11 cellular contexts compared by ENCODE assay signal in the genomic region with DNA sequence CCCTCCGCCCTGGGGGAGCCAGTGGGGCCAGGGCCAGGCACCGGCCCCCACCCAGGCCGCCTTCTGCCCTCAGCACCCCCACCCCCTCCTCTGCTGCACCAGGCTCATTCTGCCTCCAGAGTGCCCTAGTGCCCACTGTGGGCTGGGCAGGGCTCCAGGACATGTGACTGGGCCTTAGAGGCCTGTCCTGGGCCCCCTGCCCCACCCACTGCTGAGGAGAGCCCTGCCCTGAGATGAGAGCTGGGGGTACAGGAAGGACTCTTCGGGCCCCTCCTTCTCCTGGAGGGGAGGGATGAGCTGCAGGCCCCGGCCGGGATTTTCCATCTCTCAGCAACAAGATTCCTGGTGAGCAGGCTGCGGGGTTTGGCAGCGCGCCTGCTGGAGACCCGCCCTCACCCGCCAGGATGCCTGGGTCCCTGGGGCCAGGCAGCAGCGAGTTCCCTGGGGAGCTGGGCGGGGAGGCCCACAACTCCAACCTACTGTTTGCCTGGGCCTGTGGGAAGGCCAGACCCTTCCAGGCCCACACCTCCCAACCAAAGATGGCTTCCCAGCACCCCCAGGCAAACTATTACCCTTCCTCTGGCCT. TPM values are rescaled to one million over a fixed set of nuclear protein-coding genes. Genes with fewer than 3 reads are reported as not detected.
A peak's percentile ranks its signal among the peaks of the same experiment; 100 is the strongest.
DNase-seq lines count a peak whose midpoint lies in the region; ATAC-seq and TF ChIP-seq lines count a peak whose summit lies in the region.
"Had no signal": no experiment of that assay in that cellular context is flagged by ENCODE, and none has a peak within 500 bp of the region (broad histone marks: within the 10 kb centered on the region; RNA-seq: fewer than 3 reads in every experiment).

No MANE protein-coding gene starts in this region.

- peak overlapping the region; percentile 38 for H3K9ac ChIP-seq in adipocyte (ENCODE audit: low read length)

- H3K9me3 ChIP-seq in adipocyte (ENCODE audit: control insufficient read depth, low read length) (no peaks in the 10 kb centered on the region), testis (no peaks in the 10 kb centered on the region)

- DNase-seq in DMS 273 (lab: John Stamatoyannopoulos, UW; ENCODE audit: unreplicated experiment) = peak; percentile 31
- no peak for DNase-seq in DMS 273 treated with DMSO at 0.1 percent for 48 hours (lab: John Stamatoyannopoulos, UW)
- peak; percentile 77 for DNase-seq in adipocyte (ENCODE audit: low read depth)
- DNase-seq in kidney tubule cell (ENCODE audit: low spot score) = peak; percentile 68
- DNase-seq in testis = no peak
- DNase-seq: activated T-cell treated with anti-CD3 and anti-CD28 coated beads, Interleukin-2, amount 50 U/mL, for 4 hours had no signal

- H3K27ac ChIP-seq in testis = peak overlapping the region; percentile 77 to 78
- H3K27ac ChIP-seq: 22Rv1, PC-9 had no signal

- no peak for TF ChIP-seq POLR2A in testis (IDR thresholded peaks at IDR 0.05)

- H3K36me3 ChIP-seq in adipocyte (ENCODE audit: control insufficient read depth, insufficient read depth, low read length, severe bottlenecking) (no peaks in the 10 kb centered on the region), testis (ENCODE audit: low read depth, missing control alignments) (no peaks in the 10 kb centered on the region)

- intact Hi-C loops in testis (cut with DNase I; ENCODE audit: low total_unique reads) = no loop called here

- no peak overlapping the region for H3K4me3 ChIP-seq in adipocyte (ENCODE audit: low read length)
- H3K4me3 ChIP-seq in testis = no peak overlapping the region
- H3K4me3 ChIP-seq: PC-9 had no signal

- H3K27me3 ChIP-seq in adipocyte (replicated peaks; ENCODE audit: control insufficient read depth, insufficient read depth, low read length) (no peaks in the 10 kb centered on the region), testis (no peaks in the 10 kb centered on the region)

- H3K4me1 ChIP-seq in adipocyte (ENCODE audit: control insufficient read depth, insufficient read depth, low read length) (peaks cover 45% of the 10 kb centered on the region), testis (peaks cover 82% of the 10 kb centered on the region)

- no peak for TF ChIP-seq CTCF in testis (IDR thresholded peaks at IDR 0.05)

- 23% methylated on average over 11 of the region's 13 CpGs; no CpG with 5 or more reads in 1 of the 2 donors for WGBS in testis, 2 donors

- ATAC-seq in GM18907 (IDR thresholded peaks at IDR 0.05; ENCODE audit: unreplicated experiment) = no peak
- no peak for ATAC-seq in HG03460 (IDR thresholded peaks at IDR 0.05; ENCODE audit: unreplicated experiment)
- ATAC-seq in GM19397 (IDR thresholded peaks at IDR 0.05; ENCODE audit: unreplicated experiment) = no peak
- ATAC-seq: activated T-cell treated with anti-CD3 and anti-CD28 coated beads, Interleukin-2, amount 50 U/mL, for 4 hours had no signal

RNA-seq across cellular contexts. Expression of a gene that starts 14.0 kb away (rescaled TPM):
- 10 to 100 TPM; 73.7 to 86.8 TPM for total RNA-seq in testis
- 32.5 TPM for polyA plus RNA-seq in testis (ENCODE audit: insufficient read depth, low read depth, low replicate concordance)

RNA-seq across cellular contexts. Expression of a gene that starts 45.1 kb away (rescaled TPM):
- 10 to 100 TPM in 1 of 2 donors, 1 to 10 TPM in 1; 10.0 to 10.2 TPM for total RNA-seq in testis
- polyA plus RNA-seq in testis (ENCODE audit: insufficient read depth, low read depth, low replicate concordance) = 5.2 TPM
- total RNA-seq: PC-9 had no signal

Comparison
In these comparisons a context has a peak if more than half of its experiments do, and no peak if none do; other contexts are left out.
1. DNase-seq: peak in DMS 273 (single experiment), adipocyte (single experiment) and kidney tubule cell (single experiment); none in DMS 273 treated with DMSO at 0.1 percent for 48 hours (single experiment) and testis (single experiment).